13 cellular contexts compared by ENCODE assay signal in the genomic region with DNA sequence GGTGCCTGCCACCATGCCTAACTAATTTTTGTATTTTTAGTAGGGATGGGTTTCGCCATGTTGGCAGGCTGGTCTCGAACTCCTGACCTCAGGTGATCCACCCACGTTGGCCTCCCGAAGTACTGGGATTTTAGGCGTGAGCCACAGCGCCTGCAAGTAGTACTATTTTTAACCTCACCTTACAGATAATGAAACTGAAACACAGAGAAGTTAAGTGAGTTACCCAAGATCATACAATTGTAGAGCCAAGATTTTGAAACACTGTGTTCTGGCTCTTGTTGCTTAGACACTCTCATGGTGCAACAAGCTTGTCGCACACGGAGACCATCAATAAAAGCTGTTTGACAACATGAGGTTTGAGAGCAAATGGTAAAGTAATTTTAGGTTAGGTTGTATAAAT.
DNase-seq lines count a peak whose midpoint lies in the region; ATAC-seq and TF ChIP-seq lines count a peak whose summit lies in the region.
"Had no signal": no experiment of that assay in that cellular context is flagged by ENCODE, and none has a peak within 500 bp of the region (broad histone marks: within the 10 kb centered on the region; RNA-seq: fewer than 3 reads in every experiment).

No MANE protein-coding gene starts in this region.

- H3K27ac Mint-ChIP-seq in glutamatergic neuron (ENCODE audit: unreplicated experiment), result no peak overlapping the region
- H3K27ac Mint-ChIP-seq: activated CD8-positive, alpha-beta memory T cell treated with anti-CD3 and anti-CD28 coated beads, Interleukin-2, amount 10 ng/mL, durations not matched to agents 7 days and 5 days; activated naive CD4-positive, alpha-beta T cell treated with anti-CD3 and anti-CD28 coated beads, Interleukin-2, amount 50 U/mL, for 24 hours; CD4-positive, CD25-positive, alpha-beta regulatory T cell had no signal

- H3K9me3 Mint-ChIP-seq in glutamatergic neuron (ENCODE audit: unreplicated experiment), result peaks cover 2% of the 10 kb centered on the region
- H3K9me3 Mint-ChIP-seq: activated naive CD4-positive, alpha-beta T cell treated with anti-CD3 and anti-CD28 coated beads, Interleukin-2, amount 50 U/mL, for 24 hours had no signal

- peaks cover 8% of the 10 kb centered on the region for H3K36me3 Mint-ChIP-seq in glutamatergic neuron (ENCODE audit: unreplicated experiment)
- H3K36me3 Mint-ChIP-seq: activated naive CD4-positive, alpha-beta T cell treated with anti-CD3 and anti-CD28 coated beads, Interleukin-2, amount 50 U/mL, for 24 hours; CD4-positive, CD25-positive, alpha-beta regulatory T cell had no signal

- H3K27me3 Mint-ChIP-seq in glutamatergic neuron (ENCODE audit: unreplicated experiment), result no peaks in the 10 kb centered on the region
- H3K27me3 Mint-ChIP-seq: activated naive CD4-positive, alpha-beta T cell treated with anti-CD3 and anti-CD28 coated beads, Interleukin-2, amount 50 U/mL, for 24 hours had no signal

- ATAC-seq in GM21717 (IDR thresholded peaks at IDR 0.05; ENCODE audit: unreplicated experiment), result peak; percentile 51
- ATAC-seq in HG03432 (IDR thresholded peaks at IDR 0.05; ENCODE audit: unreplicated experiment), result peak; percentile 51
- ATAC-seq: activated CD8-positive, alpha-beta memory T cell treated with anti-CD3 and anti-CD28 coated beads, Interleukin-2, amount 10 ng/mL, durations not matched to agents 7 days and 5 days; gastrocnemius medialis had no signal

- DNase-seq in SIG-M5 treated with dmso at 0.1 percent for 504 hours (lab: John Stamatoyannopoulos, UW; ENCODE audit: unreplicated experiment), result peak; percentile 12
- DNase-seq in SIG-M5 (lab: John Stamatoyannopoulos, UW), result no peak
- peak; percentile 38 for DNase-seq in iris pigment epithelial cell (ENCODE audit: low read depth)
- DNase-seq in COR-L47 (lab: John Stamatoyannopoulos, UW), result no peak
- DNase-seq in glutamatergic neuron, result no peak
- DNase-seq in ecto neural progenitor cell (ENCODE audit: low spot score), result no peak
- DNase-seq: activated CD8-positive, alpha-beta memory T cell treated with anti-CD3 and anti-CD28 coated beads, Interleukin-2, amount 10 ng/mL, durations not matched to agents 7 days and 5 days; gastrocnemius medialis; MG63 had no signal

- H3K4me1 Mint-ChIP-seq in glutamatergic neuron (ENCODE audit: low read depth, unreplicated experiment), result no peaks in the 10 kb centered on the region
- H3K4me1 Mint-ChIP-seq: activated naive CD4-positive, alpha-beta T cell treated with anti-CD3 and anti-CD28 coated beads, Interleukin-2, amount 50 U/mL, for 24 hours; CD4-positive, CD25-positive, alpha-beta regulatory T cell had no signal

- no peak overlapping the region for H3K4me3 Mint-ChIP-seq in glutamatergic neuron (ENCODE audit: unreplicated experiment)
- H3K4me3 Mint-ChIP-seq: activated CD8-positive, alpha-beta memory T cell treated with anti-CD3 and anti-CD28 coated beads, Interleukin-2, amount 10 ng/mL, durations not matched to agents 7 days and 5 days; activated naive CD4-positive, alpha-beta T cell treated with anti-CD3 and anti-CD28 coated beads, Interleukin-2, amount 50 U/mL, for 24 hours; CD4-positive, CD25-positive, alpha-beta regulatory T cell had no signal

- TF ChIP-seq CTCF in glutamatergic neuron (IDR thresholded peaks at IDR 0.05; ENCODE audit: partially characterized antibody, unreplicated experiment), result no peak

Comparison
In these comparisons a context has a peak if more than half of its experiments do, and no peak if none do; other contexts are left out.
1. DNase-seq: peak in SIG-M5 treated with dmso at 0.1 percent for 504 hours (single experiment) and iris pigment epithelial cell (single experiment); none in SIG-M5 (single experiment), COR-L47 (single experiment), glutamatergic neuron (single experiment) and ecto neural progenitor cell (single experiment).